ENCODE assay signal across 8 cellular contexts in genomic region chr1:68496680-68497357, GRCh38. TPM values are rescaled to one million over a fixed set of nuclear protein-coding genes. Genes with fewer than 3 reads are reported as not detected.
DNase-seq lines count a peak whose midpoint lies in the region; ATAC-seq and TF ChIP-seq lines count a peak whose summit lies in the region.

DEPDC1 (minus strand) TSS chr1:68497082; CDS start chr1:68496999, 83 bp downstream.

- H3K4me3 Mint-ChIP-seq in activated naive CD8-positive, alpha-beta T cell treated with anti-CD3 and anti-CD28 coated beads for 36 hours, result peak within 1 kb of the TSS; percentile 84
- peak within 1 kb of the TSS; percentile 96 for H3K4me3 Mint-ChIP-seq in type B pancreatic cell

- H3K4ac ChIP-seq in trophoblast cell (ENCODE audit: low read depth, low read length), result peak within 1 kb of the TSS; percentile 60

- H2BK12ac ChIP-seq in trophoblast cell (ENCODE audit: low read length), result peak within 1 kb of the TSS; percentile 39

- peak within 1 kb of the TSS; percentile 86 for H3K9ac ChIP-seq in trophoblast cell (ENCODE audit: low read length)

- H3K9me3 ChIP-seq in cardiac muscle cell (ENCODE audit: low read depth) (no peaks in the 10 kb centered on the region), trophoblast cell (ENCODE audit: insufficient read depth, low read depth, low read length) (no peaks in the 10 kb centered on the region)

- peak within 1 kb of the TSS; percentile 95 for H4K91ac ChIP-seq in trophoblast cell (ENCODE audit: low read depth, low read length)

- H3K4me3 ChIP-seq in GM08714 (ENCODE audit: low read length), result peak within 1 kb of the TSS; percentile 70
- H3K4me3 ChIP-seq in cardiac muscle cell, result peak within 1 kb of the TSS; percentile 67
- H3K4me3 ChIP-seq in trophoblast cell (ENCODE audit: low read depth, low read length), result peak within 1 kb of the TSS; percentile 97

- H2BK120ac ChIP-seq in trophoblast cell (ENCODE audit: insufficient read depth, low read length, poor library complexity), result peak within 1 kb of the TSS; percentile 77

- H3K27ac Mint-ChIP-seq in activated naive CD8-positive, alpha-beta T cell treated with anti-CD3 and anti-CD28 coated beads for 36 hours, result peak within 1 kb of the TSS; percentile 65
- peak within 1 kb of the TSS; percentile 88 for H3K27ac Mint-ChIP-seq in type B pancreatic cell

- peak within 1 kb of the TSS; percentile 91 for H3K18ac ChIP-seq in trophoblast cell (ENCODE audit: low read length)

- H3K4me2 ChIP-seq in trophoblast cell (ENCODE audit: low read length), result peak within 1 kb of the TSS; percentile 66

- no CpG with 5 or more reads among the region's 64 CpGs for WGBS in trophoblast cell (ENCODE audit: extremely low coverage, insufficient coverage, insufficient read length)

- H3K27me3 Mint-ChIP-seq in activated naive CD8-positive, alpha-beta T cell treated with anti-CD3 and anti-CD28 coated beads for 36 hours, result peaks cover 46% of the 10 kb centered on the region
- no peaks in the 10 kb centered on the region for H3K27me3 Mint-ChIP-seq in type B pancreatic cell

- peak within 1 kb of the TSS; percentile 77 for H2BK5ac ChIP-seq in trophoblast cell (ENCODE audit: low read depth, low read length, poor library complexity)

- peaks cover 2% of the 10 kb centered on the region for H3K9me3 Mint-ChIP-seq in activated naive CD8-positive, alpha-beta T cell treated with anti-CD3 and anti-CD28 coated beads for 36 hours
- no peaks in the 10 kb centered on the region for H3K9me3 Mint-ChIP-seq in type B pancreatic cell

- peak within 1 kb of the TSS; percentile 88 for H4K8ac ChIP-seq in trophoblast cell (ENCODE audit: low read depth, low read length)

- peak within 1 kb of the TSS; percentile 64 for H4K12ac ChIP-seq in trophoblast cell (ENCODE audit: low read depth, low read length)

- H3K27ac ChIP-seq in cardiac muscle cell, result peak within 1 kb of the TSS; percentile 90
- peak within 1 kb of the TSS; percentile 36 for H3K27ac ChIP-seq in trophoblast cell (ENCODE audit: low read depth, low read length)

- TF ChIP-seq CTCF in cardiac muscle cell (IDR thresholded peaks at IDR 0.05; ENCODE audit: low read depth, low read length) (no peak), type B pancreatic cell (conservative IDR thresholded peaks at IDR 0.05) (peak; percentile 0)

- peaks cover 3% of the 10 kb centered on the region for H3K4me1 ChIP-seq in cardiac muscle cell (ENCODE audit: low read depth)
- peaks cover 0 to 2% of the 10 kb centered on the region in 2 experiments for H3K4me1 ChIP-seq in trophoblast cell (ENCODE audit: control insufficient read depth in 1 of 2, insufficient read depth in 2 of 2, low read length in 2 of 2)

- H3K36me3 ChIP-seq in cardiac muscle cell (no peaks in the 10 kb centered on the region), trophoblast cell (ENCODE audit: control insufficient read depth in 1 of 2, insufficient read depth in 2 of 2, low read length in 2 of 2) (peaks cover 0 to 4% of the 10 kb centered on the region in 2 experiments)

- peak within 1 kb of the TSS; percentile 98 for H2AFZ ChIP-seq in trophoblast cell (ENCODE audit: insufficient read depth, low read length, poor library complexity)

- peak within 1 kb of the TSS; percentile 90 for H3K14ac ChIP-seq in trophoblast cell (ENCODE audit: low read length)

- peaks cover 9% of the 10 kb centered on the region for H3K4me1 Mint-ChIP-seq in activated naive CD8-positive, alpha-beta T cell treated with anti-CD3 and anti-CD28 coated beads for 36 hours
- H3K4me1 Mint-ChIP-seq in type B pancreatic cell (ENCODE audit: unreplicated experiment), result peaks cover 23% of the 10 kb centered on the region

- peak; percentile 86 for DNase-seq in NCI-H1048 (lab: John Stamatoyannopoulos, UW)
- peak; percentile 84 for DNase-seq in SKM-1 treated with dmso at 0.1 percent for 144 hours (lab: John Stamatoyannopoulos, UW; ENCODE audit: unreplicated experiment)
- DNase-seq in activated naive CD8-positive, alpha-beta T cell treated with anti-CD3 and anti-CD28 coated beads for 36 hours, result peak; percentile 80
- DNase-seq in cardiac muscle cell (ENCODE audit: low read depth in 1 of 2, low spot score in 1 of 2), result peak; percentile 97 to 99
- peak; percentile 92 to 95 for DNase-seq in trophoblast cell
- DNase-seq in type B pancreatic cell (ENCODE audit: extremely low spot score, unreplicated experiment), result peak; percentile 96

- peaks cover 7% of the 10 kb centered on the region for H3K79me2 ChIP-seq in trophoblast cell (ENCODE audit: control insufficient read depth, insufficient read depth, low read length, poor library complexity)

- no peak within 1 kb of the TSS for H3K23ac ChIP-seq in trophoblast cell (ENCODE audit: low read length)

- peak; percentile 98 for ATAC-seq in HG02571 (IDR thresholded peaks at IDR 0.05; ENCODE audit: unreplicated experiment)

- H2AK5ac ChIP-seq in trophoblast cell (ENCODE audit: low read length), result peak within 1 kb of the TSS; percentile 39

- H3K36me3 Mint-ChIP-seq in activated naive CD8-positive, alpha-beta T cell treated with anti-CD3 and anti-CD28 coated beads for 36 hours, result no peaks in the 10 kb centered on the region
- peaks cover 8% of the 10 kb centered on the region for H3K36me3 Mint-ChIP-seq in type B pancreatic cell

- H3K27me3 ChIP-seq in cardiac muscle cell (no peaks in the 10 kb centered on the region), trophoblast cell (ENCODE audit: insufficient read depth, low read length) (no peaks in the 10 kb centered on the region)

- peaks cover 8% of the 10 kb centered on the region for H3K79me1 ChIP-seq in trophoblast cell (ENCODE audit: low read length)

RNA-seq across cellular contexts. Expression of gene DEPDC1, which starts in this region (rescaled TPM):
- total RNA-seq in activated naive CD8-positive, alpha-beta T cell treated with anti-CD3 and anti-CD28 coated beads for 36 hours, result 10 to 100 TPM; 13.3 to 15.5 TPM
- total RNA-seq in cardiac muscle cell (2.3 and 37.6 TPM in 2 replicates), type B pancreatic cell (ENCODE audit: low replicate concordance) (9.7 and 25.7 TPM in 2 replicates)
- polyA plus RNA-seq in cardiac muscle cell, result 4.9 and 29.8 TPM in 2 replicates
- polyA plus RNA-seq in trophoblast cell (2013), result 24.0 and 28.0 TPM in 2 replicates

Comparison
In these comparisons a context has a peak if more than half of its experiments do, and no peak if none do; other contexts are left out.
1. Peak in every context shown above with its lines: DNase-seq, ATAC-seq, H3K4me3 ChIP-seq and H3K27ac ChIP-seq.